Comparison of ENCODE assay signal across 8 cellular contexts in genomic region chr6:137589067-137589848, GRCh38.
DNase-seq lines count a peak whose midpoint lies in the region; ATAC-seq and TF ChIP-seq lines count a peak whose summit lies in the region.

No MANE protein-coding gene starts in this region.

- H3K27me3 ChIP-seq in A673 (replicated peaks; ENCODE audit: insufficient read depth, low read depth, low read length, poor library complexity) = no peaks in the 10 kb centered on the region

- H3K27me3 Mint-ChIP-seq in activated CD8-positive, alpha-beta T cell treated with anti-CD3 and anti-CD28 coated beads, Interleukin-2, amount 10 ng/mL, durations not matched to agents 7 days and 5 days (ENCODE audit: low read depth) = peaks cover 12% of the 10 kb centered on the region

- H3K27ac Mint-ChIP-seq in activated CD8-positive, alpha-beta T cell treated with anti-CD3 and anti-CD28 coated beads, Interleukin-2, amount 10 ng/mL, durations not matched to agents 7 days and 5 days = no peak overlapping the region

- POLR2A ChIA-PET in A673 (lab: Charles Lee; ENCODE audit: low non-redundant PET) = no interaction called here
- POLR2A ChIA-PET in activated CD8-positive, alpha-beta T cell treated with anti-CD3 and anti-CD28 coated beads, Interleukin-2, amount 10 ng/mL, durations not matched to agents 7 days and 5 days (lab: Charles Lee) = no interaction called here

- no peak overlapping the region for H3K27ac ChIP-seq in A673 (ENCODE audit: low read depth, low read length, poor library complexity, severe bottlenecking)

- BruUV-seq in A673 (replicated peaks; lab: Mats Ljungman, UMichigan) = no TSS peak

- no peaks in the 10 kb centered on the region for H3K4me1 ChIP-seq in A673 (ENCODE audit: insufficient read depth, low read length, poor library complexity, severe bottlenecking)

- no peak overlapping the region for H3K4me3 Mint-ChIP-seq in activated CD8-positive, alpha-beta T cell treated with anti-CD3 and anti-CD28 coated beads, Interleukin-2, amount 10 ng/mL, durations not matched to agents 7 days and 5 days

- no peak overlapping the region for H3K4me3 ChIP-seq in A673 (ENCODE audit: low read depth, low read length, poor library complexity, severe bottlenecking)
- H3K4me3 ChIP-seq in fibroblast of the aortic adventitia (ENCODE audit: low read depth, low read length) = no peak overlapping the region

- H3K36me3 ChIP-seq in A673 (ENCODE audit: insufficient read depth, low read length, poor library complexity, severe bottlenecking) = no peaks in the 10 kb centered on the region

- H3K9me3 Mint-ChIP-seq in activated CD8-positive, alpha-beta T cell treated with anti-CD3 and anti-CD28 coated beads, Interleukin-2, amount 10 ng/mL, durations not matched to agents 7 days and 5 days (ENCODE audit: insufficient read depth) = peaks cover 12% of the 10 kb centered on the region

- intact Hi-C loops in A673 (cut with micrococcal nuclease; ENCODE audit: unreplicated experiment) = loop anchor here (5.0 kb wide), 1 partner anchor 247 kb away; no protein-coding TSS in a partner anchor

- peak; percentile 76 for DNase-seq in A673 (ENCODE audit: low spot score)
- peak; percentile 84 for DNase-seq in NCI-H748 (lab: John Stamatoyannopoulos, UW; ENCODE audit: unreplicated experiment)
- peak; percentile 77 for DNase-seq in activated CD8-positive, alpha-beta T cell treated with anti-CD3 and anti-CD28 coated beads, Interleukin-2, amount 10 ng/mL, durations not matched to agents 7 days and 5 days
- DNase-seq in fibroblast of the aortic adventitia (ENCODE audit: low read depth) = peak; percentile 28
- DNase-seq in stimulated activated CD4-positive, alpha-beta T cell treated with anti-CD3 and anti-CD28 coated beads, Interleukin-1b, Interleukin-23, amount 100 ng/mL, for 4 hours (ENCODE audit: low read depth in 2 of 2) = peak; percentile 1 to 12
- no peak for DNase-seq in pons (ENCODE audit: low spot score)

- CTCF ChIA-PET in A673 (lab: Charles Lee) = interaction anchor here (0.5 to 1.0 kb wide), 2 partner anchors 25 to 329 kb away, joined by 3 to 5 read pairs; no protein-coding TSS in a partner anchor
- CTCF ChIA-PET in activated CD8-positive, alpha-beta T cell treated with anti-CD3 and anti-CD28 coated beads, Interleukin-2, amount 10 ng/mL, durations not matched to agents 7 days and 5 days (lab: Charles Lee) = interaction anchor here (0.5 to 5.0 kb wide), 65 partner anchors 11 to 526 kb away, joined by 3 to 52 read pairs (median 4); partner anchors contain the start of gene OLIG3

- peaks cover 5% of the 10 kb centered on the region for H3K9me3 ChIP-seq in A673 (ENCODE audit: low read depth, low read length, poor library complexity, severe bottlenecking)

- TF ChIP-seq CTCF in A673 (conservative IDR thresholded peaks at IDR 0.05; ENCODE audit: low read depth, low read length) (peak; percentile 58), fibroblast of the aortic adventitia (IDR thresholded peaks at IDR 0.05; ENCODE audit: insufficient read depth, low read length) (peak; percentile 37)

- peaks cover 12% of the 10 kb centered on the region for H3K4me1 Mint-ChIP-seq in activated CD8-positive, alpha-beta T cell treated with anti-CD3 and anti-CD28 coated beads, Interleukin-2, amount 10 ng/mL, durations not matched to agents 7 days and 5 days (ENCODE audit: low read depth)

- ATAC-seq in GM18519 (IDR thresholded peaks at IDR 0.05; ENCODE audit: low FRiP score, unreplicated experiment) (peak; percentile 93), HG02943 (IDR thresholded peaks at IDR 0.05; ENCODE audit: low read depth, unreplicated experiment) (peak; percentile 99)
- ATAC-seq in activated CD8-positive, alpha-beta T cell treated with anti-CD3 and anti-CD28 coated beads, Interleukin-2, amount 10 ng/mL, durations not matched to agents 7 days and 5 days = peak; percentile 100

- peaks cover 4% of the 10 kb centered on the region for H3K36me3 Mint-ChIP-seq in activated CD8-positive, alpha-beta T cell treated with anti-CD3 and anti-CD28 coated beads, Interleukin-2, amount 10 ng/mL, durations not matched to agents 7 days and 5 days (ENCODE audit: low read depth)
